ENCODE assay signal across 8 cellular contexts in the genomic region with DNA sequence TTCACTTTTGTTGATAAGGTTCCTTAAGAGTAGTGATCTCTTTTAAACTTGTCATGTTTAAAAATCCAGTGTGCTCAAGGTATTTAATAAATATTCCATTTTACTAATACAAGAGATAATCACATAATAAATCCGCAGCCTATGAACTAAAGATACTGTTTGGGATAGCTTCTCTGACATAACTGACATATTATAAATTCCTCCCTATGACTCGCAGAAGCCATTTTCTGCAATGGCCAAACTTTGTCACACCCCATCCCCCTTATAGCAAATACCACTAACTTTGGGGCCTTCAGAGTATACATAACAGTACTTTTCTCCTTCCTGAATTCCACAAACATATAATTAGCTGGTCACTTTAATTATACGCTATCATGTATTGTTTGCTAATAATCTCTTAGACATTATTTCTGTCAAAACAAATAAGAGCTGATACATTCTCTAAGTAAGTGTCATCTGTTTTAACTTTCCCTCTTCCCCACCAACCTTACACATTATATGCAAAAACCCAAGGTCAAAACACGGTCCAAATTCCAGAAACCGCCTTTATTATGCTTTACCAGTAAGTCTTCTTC. TPM values are rescaled to one million over a fixed set of nuclear protein-coding genes. Genes with fewer than 3 reads are reported as not detected.
A peak's percentile ranks its signal among the peaks of the same experiment; 100 is the strongest.
DNase-seq lines count a peak whose midpoint lies in the region; ATAC-seq and TF ChIP-seq lines count a peak whose summit lies in the region.

No MANE protein-coding gene starts in this region.

- peaks cover 0 to 18% (median 14%) of the 10 kb centered on the region in 4 donors for H3K4me1 ChIP-seq in tibial artery

- intact Hi-C loops in activated B cell treated with CpG ODN at 0.5 μM for 24 hours (cut with micrococcal nuclease) = loop anchor here (1.0 to 10.0 kb wide), 14 partner anchors 33 to 1612 kb away; partner anchors contain the start of genes C5orf34, FBXO4, HMGCS1 and NIM1K
- intact Hi-C loops in tibial artery (cut with DNase I; ENCODE audit: low total_unique reads) = loop anchor here (5.0 to 10.0 kb wide), 2 partner anchors 122 to 170 kb away; partner anchors contain the start of genes HMGCS1 and NNT

- H3K27me3 Mint-ChIP-seq in activated B cell treated with CpG ODN at 0.5 μM for 24 hours = no peaks in the 10 kb centered on the region

- TF ChIP-seq CTCF in activated B cell treated with CpG ODN at 0.5 μM for 24 hours (IDR thresholded peaks at IDR 0.05) (no peak), tibial artery (IDR thresholded peaks at IDR 0.05) (no peak)

- H3K4me3 Mint-ChIP-seq in activated B cell treated with CpG ODN at 0.5 μM for 24 hours = peak overlapping the region; percentile 95

- H3K4me1 Mint-ChIP-seq in activated B cell treated with CpG ODN at 0.5 μM for 24 hours = peaks cover 34% of the 10 kb centered on the region

- H3K4me3 ChIP-seq in tibial artery = peak overlapping the region; percentile 65 to 83

- peaks cover 10% of the 10 kb centered on the region for H3K36me3 Mint-ChIP-seq in activated B cell treated with CpG ODN at 0.5 μM for 24 hours (ENCODE audit: low read depth)

- DNase-seq in stimulated activated naive CD4-positive, alpha-beta T cell treated with Interleukin-2 at 50 U/mL for 16 hours (lab: John Stamatoyannopoulos, UW) = peak; percentile 1
- DNase-seq in stimulated activated naive CD4-positive, alpha-beta T cell (lab: John Stamatoyannopoulos, UW) = no peak
- DNase-seq in activated B cell treated with CpG ODN at 0.5 μM for 24 hours (no peak), iris pigment epithelial cell (ENCODE audit: low read depth) (peak; percentile 19), tibial artery (no peak), NCI-H510A (lab: John Stamatoyannopoulos, UW) (no peak), midbrain (lab: John Stamatoyannopoulos, UW) (no peak)

- H3K27me3 ChIP-seq in tibial artery = no peaks in the 10 kb centered on the region

- H3K9me3 ChIP-seq in tibial artery = no peaks in the 10 kb centered on the region

- peak overlapping the region; percentile 91 to 95 for H3K27ac ChIP-seq in tibial artery

- ATAC-seq in activated B cell treated with CpG ODN at 0.5 μM for 24 hours (ENCODE audit: low read depth) = no peak
- no peak for ATAC-seq in HG03196 (IDR thresholded peaks at IDR 0.05; ENCODE audit: unreplicated experiment)

- POLR2A ChIA-PET in activated B cell treated with CpG ODN at 0.5 μM for 24 hours (lab: Charles Lee) = interaction anchor here (0.5 to 4.4 kb wide), 7 partner anchors 31 to 532 kb away, joined by 7 to 140 read pairs (median 48); partner anchors contain the start of genes C5orf34, HMGCS1 and NNT

- CTCF ChIA-PET in activated B cell treated with CpG ODN at 0.5 μM for 24 hours (lab: Charles Lee) = interaction anchor here (0.6 kb wide), 1 partner anchor 73 kb away, joined by 3 read pairs; no protein-coding TSS in a partner anchor

- H3K27ac Mint-ChIP-seq in activated B cell treated with CpG ODN at 0.5 μM for 24 hours = peak overlapping the region; percentile 100

- H3K36me3 ChIP-seq in tibial artery = no peaks in the 10 kb centered on the region

- H3K9me3 Mint-ChIP-seq in activated B cell treated with CpG ODN at 0.5 μM for 24 hours = no peaks in the 10 kb centered on the region

RNA-seq across cellular contexts. Expression of gene TMEM267, which starts 1.1 kb away (rescaled TPM):
- 15.2 and 16.3 TPM in 2 replicates for total RNA-seq in activated B cell treated with CpG ODN at 0.5 μM for 24 hours

RNA-seq across cellular contexts. Expression of gene C5orf34, which starts 32.4 kb away (rescaled TPM):
- 4.4 and 4.7 TPM in 2 replicates for total RNA-seq in activated B cell treated with CpG ODN at 0.5 μM for 24 hours

Comparison
In these comparisons a context has a peak if more than half of its experiments do, and no peak if none do; other contexts are left out.
1. DNase-seq: peak in stimulated activated naive CD4-positive, alpha-beta T cell treated with Interleukin-2 at 50 U/mL for 16 hours (single experiment) and iris pigment epithelial cell (single experiment); none in stimulated activated naive CD4-positive, alpha-beta T cell (0 of 6), activated B cell treated with CpG ODN at 0.5 μM for 24 hours (single experiment), tibial artery (0 of 2), NCI-H510A (single experiment) and midbrain (single experiment).